In the genomic region with DNA sequence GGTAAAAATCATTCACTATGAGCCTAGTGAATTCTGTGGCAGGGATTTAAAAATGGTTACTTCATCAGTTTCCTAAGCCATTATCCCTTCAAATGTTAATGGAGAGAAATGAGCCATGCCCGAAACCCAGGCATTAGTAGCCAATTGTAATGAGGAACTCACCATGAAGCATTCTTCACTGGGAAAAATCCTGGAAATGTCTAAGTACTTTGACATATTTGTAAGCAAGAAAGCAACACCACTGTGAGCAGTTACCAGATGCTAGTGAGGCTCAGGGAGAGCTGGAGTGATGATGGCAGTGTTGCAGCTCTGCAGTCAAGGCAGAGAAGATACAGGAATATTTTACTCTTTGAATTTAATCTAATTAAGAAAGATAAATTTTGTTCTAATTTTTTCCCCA, we compare ENCODE assay signal across 18 cellular contexts.
"Had no signal": no experiment of that assay in that cellular context is flagged by ENCODE, and none has a peak within 500 bp of the region (broad histone marks: within the 10 kb centered on the region; RNA-seq: fewer than 3 reads in every experiment).

No MANE protein-coding gene starts in this region.

- H3K9me3 ChIP-seq: gastroesophageal sphincter, left lung, lower lobe of right lung, mucosa of descending colon had no signal

- H3K79me2 ChIP-seq: hepatocyte had no signal

- H3K27me3 ChIP-seq: dorsolateral prefrontal cortex, esophagus muscularis mucosa, foreskin keratinocyte, gastroesophageal sphincter, heart left ventricle, hepatocyte, left lung had no signal

- ATAC-seq: foreskin keratinocyte, gastroesophageal sphincter, heart left ventricle, left cardiac atrium, left lung, left ventricle myocardium superior, lower lobe of right lung, mucosa of descending colon had no signal

- H3K4me1 Mint-ChIP-seq: mesothelial cell of epicardium had no signal

- H2AFZ ChIP-seq: hepatocyte had no signal

- H3K36me3 ChIP-seq: esophagus muscularis mucosa, gastroesophageal sphincter, heart left ventricle, left lung, lower lobe of right lung had no signal

- DNase-seq: dermis blood vessel endothelial cell; dorsolateral prefrontal cortex; effector CD4-positive, alpha-beta T cell; effector memory CD4-positive, alpha-beta T cell; foreskin keratinocyte; heart left ventricle; hypothalamus; left cardiac atrium; left lung; left ventricle myocardium superior; lower lobe of right lung; mesenchymal stem cell; mucosa of descending colon had no signal

- H3K4me3 Mint-ChIP-seq: mesothelial cell of epicardium had no signal

- H3K27ac Mint-ChIP-seq: mesothelial cell of epicardium had no signal

- H3K36me3 Mint-ChIP-seq: mesothelial cell of epicardium had no signal

- H3K4me2 ChIP-seq: hepatocyte had no signal

- H3K4me1 ChIP-seq: esophagus muscularis mucosa, foreskin keratinocyte, gastroesophageal sphincter, heart left ventricle, left lung, lower lobe of right lung had no signal

- H3K4me3 ChIP-seq: coronary artery, dorsolateral prefrontal cortex, esophagus muscularis mucosa, gastroesophageal sphincter, heart left ventricle, hepatocyte, left lung, lower lobe of right lung, mucosa of descending colon had no signal

- H3K27ac ChIP-seq: coronary artery, dorsolateral prefrontal cortex, esophagus muscularis mucosa, foreskin keratinocyte, gastroesophageal sphincter, heart left ventricle, hepatocyte, left lung, lower lobe of right lung had no signal
